Comparison of ENCODE assay signal across 18 cellular contexts in the genomic region with DNA sequence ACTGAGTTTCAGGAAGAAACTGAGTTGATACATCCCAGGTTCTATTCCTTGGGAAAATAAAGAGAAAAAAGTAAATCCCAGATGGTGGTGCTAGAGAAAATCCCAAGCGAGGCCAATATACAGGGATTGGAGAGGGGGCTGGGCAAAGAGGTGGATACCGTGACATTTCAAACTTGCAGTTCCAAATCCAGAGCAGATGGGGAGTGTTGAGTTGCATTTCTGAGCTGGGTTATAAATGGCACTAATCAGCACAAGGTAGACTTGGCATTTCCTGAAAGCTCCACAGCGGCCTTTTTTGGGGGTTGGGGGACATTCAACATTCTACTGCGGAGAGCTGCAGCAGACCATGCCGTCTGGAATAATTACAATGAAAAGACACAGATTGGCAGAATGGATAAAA.
"Had no signal": no experiment of that assay in that cellular context is flagged by ENCODE, and none has a peak within 500 bp of the region (broad histone marks: within the 10 kb centered on the region; RNA-seq: fewer than 3 reads in every experiment).

No MANE protein-coding gene starts in this region.

- H3K4me3 Mint-ChIP-seq: activated B cell treated with CpG ODN at 0.5 μM for 24 hours; activated CD8-positive, alpha-beta T cell treated with anti-CD3 and anti-CD28 coated beads for 36 hours; activated naive CD4-positive, alpha-beta T cell treated with anti-CD3 and anti-CD28 coated beads for 36 hours; activated T-cell treated with anti-CD3 and anti-CD28 coated beads, Interleukin-2, amount 50 U/mL, for 24 hours; natural killer cell; stimulated activated naive CD8-positive, alpha-beta T cell treated with anti-CD3 and anti-CD28 coated beads, Interleukin-15, Interleukin-2, amounts not matched to agents 100 ng/mL and 50 ng/mL, for 24 hours; T-cell had no signal

- H3K27ac Mint-ChIP-seq: activated B cell treated with CpG ODN at 0.5 μM for 24 hours; activated CD8-positive, alpha-beta T cell treated with anti-CD3 and anti-CD28 coated beads for 36 hours; activated naive CD4-positive, alpha-beta T cell treated with anti-CD3 and anti-CD28 coated beads for 36 hours; activated T-cell treated with anti-CD3 and anti-CD28 coated beads, Interleukin-2, amount 50 U/mL, for 24 hours; natural killer cell; stimulated activated naive CD8-positive, alpha-beta T cell treated with anti-CD3 and anti-CD28 coated beads, Interleukin-15, Interleukin-2, amounts not matched to agents 100 ng/mL and 50 ng/mL, for 24 hours; T-cell had no signal

- H3K4me3 ChIP-seq: gastroesophageal sphincter, heart right ventricle, transverse colon had no signal

- H3K9me3 Mint-ChIP-seq: activated B cell treated with CpG ODN at 0.5 μM for 24 hours; activated naive CD4-positive, alpha-beta T cell treated with anti-CD3 and anti-CD28 coated beads for 36 hours; activated T-cell treated with anti-CD3 and anti-CD28 coated beads, Interleukin-2, amount 50 U/mL, for 24 hours; natural killer cell; T-cell had no signal

- H3K4me1 ChIP-seq: transverse colon had no signal

- H3K4me1 Mint-ChIP-seq: activated B cell treated with CpG ODN at 0.5 μM for 24 hours, natural killer cell, T-cell had no signal

- H3K27ac ChIP-seq: gastroesophageal sphincter, heart right ventricle, transverse colon had no signal

- H3K36me3 Mint-ChIP-seq: natural killer cell, T-cell had no signal

- DNase-seq: activated B cell treated with CpG ODN at 0.5 μM for 24 hours; activated CD4-positive, alpha-beta T cell treated with anti-CD3 and anti-CD28 coated beads for 4 hours; activated CD8-positive, alpha-beta T cell treated with anti-CD3 and anti-CD28 coated beads for 36 hours; activated naive CD4-positive, alpha-beta T cell treated with anti-CD3 and anti-CD28 coated beads for 36 hours; activated T-cell treated with anti-CD3 and anti-CD28 coated beads, Interleukin-2, amount 50 U/mL, for 24 hours; anterior cingulate cortex; effector CD8-positive, alpha-beta T cell; heart right ventricle; mesendoderm; natural killer cell; nucleus accumbens; posterior cingulate gyrus; stimulated activated CD4-positive, alpha-beta T cell treated with anti-CD3 and anti-CD28 coated beads, Interleukin-2, amount 100 ng/mL, for 24 hours; T-cell; transverse colon had no signal

- H3K27me3 ChIP-seq: gastroesophageal sphincter, transverse colon had no signal

- H3K36me3 ChIP-seq: gastroesophageal sphincter, heart right ventricle, transverse colon had no signal

- ATAC-seq: activated CD8-positive, alpha-beta T cell treated with anti-CD3 and anti-CD28 coated beads for 36 hours; esophagus mucosa; gastroesophageal sphincter; natural killer cell; T-cell had no signal

- H3K9me3 ChIP-seq: gastroesophageal sphincter, heart right ventricle, transverse colon had no signal
